8 cellular contexts compared by ENCODE assay signal in genomic region chr1:46303038-46303871, GRCh38. TPM values are rescaled to one million over a fixed set of nuclear protein-coding genes. Genes with fewer than 3 reads are reported as not detected.
A peak's percentile ranks its signal among the peaks of the same experiment; 100 is the strongest.
DNase-seq lines count a peak whose midpoint lies in the region; ATAC-seq and TF ChIP-seq lines count a peak whose summit lies in the region.

Gene LRRC41, minus strand, starts transcription at chr1:46303616. Its CDS starts 294 bp downstream, at chr1:46303322.
Gene UQCRH, plus strand, starts transcription at chr1:46303698. Its CDS starts 69 bp downstream, at chr1:46303767.

- CTCF ChIA-PET in activated CD4-positive, alpha-beta T cell treated with anti-CD3 and anti-CD28 coated beads for 36 hours (lab: Charles Lee), result interaction anchor here (0.5 to 1.6 kb wide), 11 partner anchors 9 to 1583 kb away, joined by 3 to 13 read pairs (median 4); partner anchors contain the start of genes NSUN4 and RAD54L

- intact Hi-C loops in activated CD4-positive, alpha-beta T cell treated with anti-CD3 and anti-CD28 coated beads for 36 hours (cut with DNase I, micrococcal nuclease), result loop anchor here (1.0 to 2.0 kb wide), 7 partner anchors 17 to 617 kb away; partner anchors contain the start of genes NSUN4 (in 2 of the 2), RAD54L (in 2 of the 2), GPBP1L1 (in 1 of the 2) and IPP (in 1 of the 2)

- no peaks in the 10 kb centered on the region for H3K9me3 Mint-ChIP-seq in activated CD4-positive, alpha-beta T cell treated with anti-CD3 and anti-CD28 coated beads for 36 hours (ENCODE audit: low read depth)

- H3K4me1 ChIP-seq in BE2C, result no peaks in the 10 kb centered on the region

- H3K27ac Mint-ChIP-seq in activated CD4-positive, alpha-beta T cell treated with anti-CD3 and anti-CD28 coated beads for 36 hours, result peak within 1 kb of the TSS; percentile 95

- no peaks in the 10 kb centered on the region for H3K9me3 ChIP-seq in BE2C

- H3K27me3 ChIP-seq in BE2C, result no peaks in the 10 kb centered on the region
- no peaks in the 10 kb centered on the region for H3K27me3 ChIP-seq in kidney epithelial cell (ENCODE audit: control insufficient read depth, insufficient read depth, low read length)

- H3K4me3 ChIP-seq in BE2C (ENCODE audit: low read depth, low read length) (peak within 1 kb of the TSS; percentile 97), choroid plexus epithelial cell (ENCODE audit: low read depth, low read length) (peak within 1 kb of the TSS; percentile 72), kidney epithelial cell (ENCODE audit: low read depth, low read length) (peak within 1 kb of the TSS; percentile 74)

- DNase-seq in BE2C (peak; percentile 87), GM19238 (ENCODE audit: insufficient read length, low spot score) (peak; percentile 85), NCI-H524 (lab: John Stamatoyannopoulos, UW) (peak; percentile 88 to 92), choroid plexus epithelial cell (ENCODE audit: low read depth) (peak; percentile 98), kidney epithelial cell (ENCODE audit: low read depth) (peak; percentile 94)
- peak; percentile 96 for DNase-seq in activated CD4-positive, alpha-beta T cell treated with anti-CD3 and anti-CD28 coated beads for 36 hours
- DNase-seq in stimulated activated CD4-positive, alpha-beta T cell treated with anti-CD3 and anti-CD28 coated beads, Interleukin-15, amount 100 ng/mL, for 48 hours (ENCODE audit: low read depth in 2 of 2), result peak; percentile 85

- H3K27me3 Mint-ChIP-seq in activated CD4-positive, alpha-beta T cell treated with anti-CD3 and anti-CD28 coated beads for 36 hours, result no peaks in the 10 kb centered on the region

- POLR2A ChIA-PET in activated CD4-positive, alpha-beta T cell treated with anti-CD3 and anti-CD28 coated beads for 36 hours (lab: Charles Lee), result interaction anchor here (0.5 to 2.8 kb wide), 10 partner anchors 12 to 616 kb away, joined by 3 to 11 read pairs (median 6); partner anchors contain the start of genes KNCN, MKNK1, NSUN4 and RAD54L

- H3K4me1 Mint-ChIP-seq in activated CD4-positive, alpha-beta T cell treated with anti-CD3 and anti-CD28 coated beads for 36 hours, result peaks cover 44% of the 10 kb centered on the region

- TF ChIP-seq CTCF in BE2C (IDR thresholded peaks at IDR 0.05; ENCODE audit: low read depth, low read length), result no peak
- no peak for TF ChIP-seq CTCF in choroid plexus epithelial cell (conservative IDR thresholded peaks at IDR 0.05; ENCODE audit: low read depth, low read length)
- no peak for TF ChIP-seq CTCF in kidney epithelial cell (IDR thresholded peaks at IDR 0.05; ENCODE audit: insufficient read depth, low read length, poor library complexity, severe bottlenecking)

- H3K36me3 Mint-ChIP-seq in activated CD4-positive, alpha-beta T cell treated with anti-CD3 and anti-CD28 coated beads for 36 hours (ENCODE audit: low read depth), result peaks cover 26% of the 10 kb centered on the region

- peak; percentile 76 for ATAC-seq in HG03442 (IDR thresholded peaks at IDR 0.05; ENCODE audit: unreplicated experiment)
- ATAC-seq in activated CD4-positive, alpha-beta T cell treated with anti-CD3 and anti-CD28 coated beads for 36 hours, result peak; percentile 88

- H3K4me3 Mint-ChIP-seq in activated CD4-positive, alpha-beta T cell treated with anti-CD3 and anti-CD28 coated beads for 36 hours, result peak within 1 kb of the TSS; percentile 95

- peaks cover 13% of the 10 kb centered on the region; the same call in 1 of the 2 replicates for H3K36me3 ChIP-seq in BE2C
- H3K36me3 ChIP-seq in kidney epithelial cell (ENCODE audit: control insufficient read depth, insufficient read depth, low read length), result no peaks in the 10 kb centered on the region

RNA-seq across cellular contexts. Expression of gene LRRC41, which starts in this region (rescaled TPM):
- 40.4 TPM for polyA plus RNA-seq in BE2C (2012; ENCODE audit: insufficient read depth, insufficient read length, low read depth)
- 10 to 100 TPM; 33.4 to 34.7 TPM for total RNA-seq in activated CD4-positive, alpha-beta T cell treated with anti-CD3 and anti-CD28 coated beads for 36 hours
- total RNA-seq in kidney epithelial cell, result 102 and 132 TPM in 2 replicates

RNA-seq across cellular contexts. Expression of gene UQCRH, which starts in this region (rescaled TPM):
- 422 TPM for polyA plus RNA-seq in BE2C (2012; ENCODE audit: insufficient read depth, insufficient read length, low read depth)
- total RNA-seq in activated CD4-positive, alpha-beta T cell treated with anti-CD3 and anti-CD28 coated beads for 36 hours, result 100 to 1,000 TPM; 258 to 391 TPM
- 435 and 575 TPM in 2 replicates for total RNA-seq in kidney epithelial cell

Comparison
In these comparisons a context has a peak if more than half of its experiments do, and no peak if none do; other contexts are left out.
1. Peak in every context shown above with its lines: DNase-seq, ATAC-seq and H3K4me3 ChIP-seq.